26 cellular contexts compared by ENCODE assay signal in genomic region chr2:59383473-59383872, GRCh38.
DNase-seq lines count a peak whose midpoint lies in the region; ATAC-seq lines count a peak whose summit lies in the region.
"Had no signal": no experiment of that assay in that cellular context is flagged by ENCODE, and none has a peak within 500 bp of the region (broad histone marks: within the 10 kb centered on the region; RNA-seq: fewer than 3 reads in every experiment).

No MANE protein-coding gene starts in this region.

- DNase-seq in COLO668 (lab: John Stamatoyannopoulos, UW; ENCODE audit: unreplicated experiment) = peak; percentile 30
- DNase-seq in NCI-H1092 treated with DMSO at 0.1 percent for 48 hours (lab: John Stamatoyannopoulos, UW) = peak; percentile 97
- peak; percentile 35 to 75 for DNase-seq in NCI-H2081 (lab: John Stamatoyannopoulos, UW)
- peak; percentile 91 for DNase-seq in NCI-H748 (lab: John Stamatoyannopoulos, UW; ENCODE audit: unreplicated experiment)
- DNase-seq in activated naive CD4-positive, alpha-beta T cell treated with anti-CD3 and anti-CD28 coated beads, Interleukin-2, amount 50 U/mL, for 72 hours (ENCODE audit: low spot score in 2 of 2) = no peak
- DNase-seq in posterior vena cava (ENCODE audit: low spot score) = no peak
- DNase-seq in SW480 (ENCODE audit: low spot score) = no peak
- DNase-seq: activated CD4-positive, alpha-beta T cell treated with anti-CD3 and anti-CD28 coated beads for 4 hours; activated gamma-delta T cell treated with Interleukin-2 at 50 U/mL for 16 hours; activated T-cell treated with anti-CD3 and anti-CD28 coated beads, Interleukin-2, amount 50 U/mL, for 24 hours; CD4-positive, alpha-beta T cell; central memory CD4-positive, alpha-beta T cell; DMS 273 treated with DMSO at 0.1 percent for 48 hours; GF-D8; head of caudate nucleus; KBM-7; kidney glomerular epithelial cell; MG63; NCI-H1930; NCI-H82; T-helper 17 cell; thyroid gland had no signal

- intact Hi-C loops in posterior vena cava (cut with DNase I) = loop anchor here in 1 of 2 donors (5.0 kb wide), 1 partner anchor 409 kb away; no protein-coding TSS in a partner anchor

- peaks cover 0 to 4% of the 10 kb centered on the region in 2 donors for H3K36me3 Mint-ChIP-seq in activated naive CD4-positive, alpha-beta T cell treated with anti-CD3 and anti-CD28 coated beads, Interleukin-2, amount 50 U/mL, for 72 hours

- no peak overlapping the region for H3K27ac Mint-ChIP-seq in activated naive CD4-positive, alpha-beta T cell treated with anti-CD3 and anti-CD28 coated beads, Interleukin-2, amount 50 U/mL, for 72 hours
- H3K27ac Mint-ChIP-seq: activated T-cell treated with anti-CD3 and anti-CD28 coated beads, Interleukin-2, amount 50 U/mL, for 24 hours; CD4-positive, alpha-beta T cell; natural killer cell treated with Interleukin-12 subunit alpha and Interleukin-12 subunit beta and Interleukin-15 and Interleukin-18, amount 100 ng/mL, for 72 hours; stimulated activated naive CD8-positive, alpha-beta T cell treated with anti-CD3 and anti-CD28 coated beads, Interleukin-15, Interleukin-2, amounts not matched to agents 100 ng/mL and 50 ng/mL, for 24 hours; T-helper 17 cell had no signal

- H3K9me3 Mint-ChIP-seq in activated naive CD4-positive, alpha-beta T cell treated with anti-CD3 and anti-CD28 coated beads, Interleukin-2, amount 50 U/mL, for 72 hours = peaks cover 8 to 10% of the 10 kb centered on the region in 2 donors

- ATAC-seq in activated naive CD4-positive, alpha-beta T cell treated with anti-CD3 and anti-CD28 coated beads, Interleukin-2, amount 50 U/mL, for 72 hours = no peak
- ATAC-seq in HG03280 (IDR thresholded peaks at IDR 0.05; ENCODE audit: unreplicated experiment) = no peak
- ATAC-seq: HCT116; natural killer cell treated with Interleukin-12 subunit alpha and Interleukin-12 subunit beta and Interleukin-15 and Interleukin-18, amount 100 ng/mL, for 72 hours; T-helper 17 cell had no signal

Comparison
In these comparisons a context has a peak if more than half of its experiments do, and no peak if none do; other contexts are left out.
1. DNase-seq: peak in COLO668 (single experiment), NCI-H1092 treated with DMSO at 0.1 percent for 48 hours (single experiment), NCI-H2081 (2 of 2) and NCI-H748 (single experiment); none in activated naive CD4-positive, alpha-beta T cell treated with anti-CD3 and anti-CD28 coated beads, Interleukin-2, amount 50 U/mL, for 72 hours (0 of 2), posterior vena cava (single experiment) and SW480 (single experiment).